ENCODE assay signal across 8 cellular contexts in genomic region chr3:194632983-194633348, GRCh38. TPM values are rescaled to one million over a fixed set of nuclear protein-coding genes. Genes with fewer than 3 reads are reported as not detected.
A peak's percentile ranks its signal among the peaks of the same experiment; 100 is the strongest.
DNase-seq lines count a peak whose midpoint lies in the region; ATAC-seq, FAIRE-seq and TF ChIP-seq lines count a peak whose summit lies in the region.

No MANE protein-coding gene starts in this region.

- peak overlapping the region; percentile 81 for H3K27ac ChIP-seq in ACC112 (ENCODE audit: low read depth, low read length)
- H3K27ac ChIP-seq in neural progenitor cell = no peak overlapping the region

- H3K9ac ChIP-seq in neural progenitor cell = peak overlapping the region; percentile 61

- H2AFZ ChIP-seq in ACC112 (ENCODE audit: low read length, unreplicated experiment) (peak overlapping the region; percentile 65), neural progenitor cell (replicated peaks) (peak overlapping the region; percentile 99)

- no peaks in the 10 kb centered on the region for H4K20me1 ChIP-seq in neural progenitor cell (ENCODE audit: low read depth)

- peaks cover 19% of the 10 kb centered on the region for H3K36me3 Mint-ChIP-seq in neural progenitor cell

- DNase-seq in RCC 7860 (ENCODE audit: low spot score) (peak; percentile 25), epithelial cell of proximal tubule (ENCODE audit: low read depth) (no peak), neural progenitor cell (ENCODE audit: low spot score) (no peak), NK-92 (lab: John Stamatoyannopoulos, UW; ENCODE audit: unreplicated experiment) (no peak), NCI-H2029 treated with DMSO at 0.1 percent for 48 hours (lab: John Stamatoyannopoulos, UW) (no peak)

- peak; percentile 30 for ATAC-seq in GM18858 (IDR thresholded peaks at IDR 0.05; ENCODE audit: unreplicated experiment)
- peak; percentile 16 for ATAC-seq in HG03060 (IDR thresholded peaks at IDR 0.05; ENCODE audit: low read depth, unreplicated experiment)

- H3K9me3 ChIP-seq in neural progenitor cell (ENCODE audit: low read depth) = no peaks in the 10 kb centered on the region

- TF ChIP-seq CTCF in epithelial cell of proximal tubule (conservative IDR thresholded peaks at IDR 0.05; ENCODE audit: low read depth, low read length) = no peak
- no peak for TF ChIP-seq CTCF in neural progenitor cell (IDR thresholded peaks at IDR 0.05)

- H3K4me1 Mint-ChIP-seq in neural progenitor cell = no peaks in the 10 kb centered on the region

- peak overlapping the region; percentile 46 for H3K27ac Mint-ChIP-seq in neural progenitor cell

- H3K79me2 ChIP-seq in ACC112 (ENCODE audit: control insufficient read depth, insufficient read depth, low read length, unreplicated experiment) = peaks cover 47% of the 10 kb centered on the region
- peaks cover 8% of the 10 kb centered on the region for H3K79me2 ChIP-seq in neural progenitor cell (ENCODE audit: low read depth)

- peaks cover 4% of the 10 kb centered on the region for H3K27me3 Mint-ChIP-seq in neural progenitor cell (ENCODE audit: insufficient read depth, low read depth)

- peaks cover 21% of the 10 kb centered on the region for H3K4me1 ChIP-seq in ACC112 (ENCODE audit: control insufficient read depth, insufficient read depth, low read length, unreplicated experiment)
- H3K4me1 ChIP-seq in neural progenitor cell = no peaks in the 10 kb centered on the region

- H3K27me3 ChIP-seq in ACC112 (ENCODE audit: insufficient read depth, low read length) = no peaks in the 10 kb centered on the region
- H3K27me3 ChIP-seq in neural progenitor cell = no peaks in the 10 kb centered on the region

- peak overlapping the region; percentile 94 for H3K4me3 ChIP-seq in ACC112 (ENCODE audit: low read depth, low read length)
- H3K4me3 ChIP-seq in epithelial cell of proximal tubule (ENCODE audit: low read depth, low read length) = peak overlapping the region; percentile 79
- H3K4me3 ChIP-seq in neural progenitor cell = peak overlapping the region; percentile 97

- peak overlapping the region; percentile 90 for H3K4me3 Mint-ChIP-seq in neural progenitor cell

- peaks cover 29% of the 10 kb centered on the region for H3K36me3 ChIP-seq in ACC112 (ENCODE audit: insufficient read depth, low read length)
- no peaks in the 10 kb centered on the region for H3K36me3 ChIP-seq in neural progenitor cell

- peaks cover 10% of the 10 kb centered on the region for H3K9me3 Mint-ChIP-seq in neural progenitor cell

- peak overlapping the region; percentile 68 for H3K4me2 ChIP-seq in neural progenitor cell

- peaks cover 14% of the 10 kb centered on the region for H3F3A ChIP-seq in neural progenitor cell (ENCODE audit: low read depth)

- no peak for FAIRE-seq in RCC 7860 (lab: Jason Lieb, UNC)

RNA-seq across cellular contexts. Expression of gene TMEM44, which starts 0.3 kb away (rescaled TPM):
- 11.2 and 16.0 TPM in 2 replicates for total RNA-seq in epithelial cell of proximal tubule
- total RNA-seq in neural progenitor cell (ENCODE audit: low replicate concordance) = 10.4 and 25.7 TPM in 2 replicates

RNA-seq across cellular contexts. Expression of gene LSG1, which starts 39.0 kb away (rescaled TPM):
- total RNA-seq in epithelial cell of proximal tubule = 29.1 and 29.7 TPM in 2 replicates
- 31.0 and 41.2 TPM in 2 replicates for total RNA-seq in neural progenitor cell (ENCODE audit: low replicate concordance)

RNA-seq across cellular contexts. Expression of gene FAM43A, which starts 52.7 kb away (rescaled TPM):
- 0.29 and 2.5 TPM in 2 replicates for total RNA-seq in epithelial cell of proximal tubule
- 0.80 and 2.6 TPM in 2 replicates for total RNA-seq in neural progenitor cell (ENCODE audit: low replicate concordance)
